Comparison of ENCODE assay signal across 22 cellular contexts in genomic region chr10:38605153-38605661, GRCh38.
"Had no signal": no experiment of that assay in that cellular context is flagged by ENCODE, and none has a peak within 500 bp of the region (broad histone marks: within the 10 kb centered on the region; RNA-seq: fewer than 3 reads in every experiment).

No MANE protein-coding gene starts in this region.

- H3K79me2 ChIP-seq: hepatocyte had no signal

- H3K27me3 ChIP-seq: gastrocnemius medialis, hepatocyte, neural progenitor cell, right atrium auricular region, stomach, thyroid gland had no signal

- H3K9me3 ChIP-seq: gastrocnemius medialis, prostate gland, right atrium auricular region, thyroid gland had no signal

- H3K36me3 ChIP-seq: gastrocnemius medialis, neural progenitor cell, prostate gland, right atrium auricular region, stomach, thyroid gland had no signal

- DNase-seq: cortex of kidney; effector CD4-positive, alpha-beta T cell; gastrocnemius medialis; head of caudate nucleus; kidney; mucosa of descending colon; naive thymus-derived CD4-positive, alpha-beta T cell; stimulated activated CD4-positive, alpha-beta T cell treated with anti-CD3 and anti-CD28 coated beads, Interleukin-12 subunit alpha, Interleukin-12 subunit beta, amount 100 ng/mL, for 4 hours; stimulated activated CD4-positive, alpha-beta T cell treated with anti-CD3 and anti-CD28 coated beads, Interleukin-1b, Interleukin-23, amount 100 ng/mL, for 48 hours; stimulated activated CD4-positive, alpha-beta T cell treated with anti-CD3 and anti-CD28 coated beads, Interleukin-4, amount 100 ng/mL, for 1 hour; stimulated activated CD8-positive, alpha-beta memory T cell treated with anti-CD3 and anti-CD28 coated beads, Interleukin-4, amount 100 ng/mL, for 48 hours; stimulated activated naive CD4-positive, alpha-beta T cell treated with Interleukin-2 at 50 U/mL for 16 hours; stomach; thyroid gland had no signal

- H3K27ac ChIP-seq: gastrocnemius medialis, hepatocyte, neural progenitor cell, prostate gland, right atrium auricular region, stomach, thyroid gland had no signal

- H3K4me3 ChIP-seq: gastrocnemius medialis, hepatocyte, lung, mucosa of descending colon, neural progenitor cell, prostate gland, right atrium auricular region, smooth muscle cell, stomach, thyroid gland had no signal

- H3K4me2 ChIP-seq: hepatocyte, neural progenitor cell, smooth muscle cell had no signal

- H2AFZ ChIP-seq: hepatocyte, neural progenitor cell had no signal

- ATAC-seq: gastrocnemius medialis; left lobe of liver; mucosa of descending colon; naive thymus-derived CD4-positive, alpha-beta T cell; sciatic nerve had no signal

- H3K4me1 ChIP-seq: gastrocnemius medialis, neural progenitor cell, prostate gland, right atrium auricular region, stomach, thyroid gland had no signal
